Comparison of ENCODE assay signal across 16 cellular contexts in the genomic region with DNA sequence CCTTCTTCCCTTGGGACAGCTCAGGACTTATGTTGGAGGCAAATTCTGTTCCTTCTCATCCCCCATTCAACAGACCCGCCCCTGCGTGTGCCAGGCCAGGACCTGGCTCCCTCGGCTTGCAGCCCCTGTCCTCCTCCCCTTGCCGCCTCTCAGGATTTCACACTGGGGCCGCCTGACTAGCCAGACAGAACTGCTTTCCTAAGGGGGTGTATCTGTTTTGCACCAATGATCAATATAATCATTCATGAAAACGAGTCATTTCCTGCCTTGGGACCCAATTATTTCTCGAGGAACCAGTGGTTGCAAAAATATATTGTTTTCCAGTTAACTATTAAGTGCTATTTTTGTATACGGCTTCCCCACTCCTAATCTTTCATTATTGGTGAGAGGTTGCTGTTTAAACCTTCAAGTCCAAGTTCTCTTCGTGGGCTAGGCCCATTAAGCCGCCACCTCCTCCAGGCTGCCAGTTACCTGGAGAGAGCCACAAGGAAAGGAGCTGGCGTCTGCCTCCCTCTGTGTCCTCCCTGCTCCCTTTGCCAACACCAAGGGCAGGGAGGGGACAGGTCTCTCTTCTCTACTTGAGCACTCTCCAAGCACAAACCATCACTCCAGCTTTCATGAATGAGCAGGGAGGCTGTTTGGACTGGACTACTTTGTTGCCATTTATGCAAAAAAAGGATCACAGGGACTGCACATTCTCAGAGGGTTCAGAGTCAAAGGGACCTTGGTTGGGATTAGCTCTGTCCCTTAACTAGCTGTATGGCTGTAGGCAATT. TPM values are rescaled to one million over a fixed set of nuclear protein-coding genes. Genes with fewer than 3 reads are reported as not detected.
DNase-seq lines count a peak whose midpoint lies in the region; ATAC-seq and TF ChIP-seq lines count a peak whose summit lies in the region.
"Had no signal": no experiment of that assay in that cellular context is flagged by ENCODE, and none has a peak within 500 bp of the region (broad histone marks: within the 10 kb centered on the region; RNA-seq: fewer than 3 reads in every experiment).

No MANE protein-coding gene starts in this region.

- DNase-seq in CD4-positive, CD25-positive, alpha-beta regulatory T cell = no peak
- DNase-seq in DMS79 treated with DMSO at 0.1 percent for 48 hours (lab: John Stamatoyannopoulos, UW) (peak; percentile 33), left lung (peak in 1 of 2 donors; percentile 54), CD14-positive monocyte (ENCODE audit: low spot score) (no peak), NOMO-1 treated with DMSO at 0.1 percent for 48 hours (lab: John Stamatoyannopoulos, UW; ENCODE audit: unreplicated experiment) (no peak)
- DNase-seq in activated CD8-positive, alpha-beta T cell treated with anti-CD3 and anti-CD28 coated beads, Interleukin-2, amount 10 ng/mL, durations not matched to agents 7 days and 5 days = no peak
- no peak for DNase-seq in stimulated activated naive CD8-positive, alpha-beta T cell treated with anti-CD3 and anti-CD28 coated beads, Interleukin-15, Interleukin-2, amounts not matched to agents 100 U/mL and 50 U/mL, for 24 hours
- DNase-seq in activated CD8-positive, alpha-beta memory T cell treated with anti-CD3 and anti-CD28 coated beads, Interleukin-2, amount 50 U/mL, for 4 hours = no peak
- DNase-seq: CD4-positive, alpha-beta memory T cell; KBM-7; kidney; NCI-H1436; NCI-H526; stimulated activated CD4-positive, alpha-beta T cell treated with anti-CD3 and anti-CD28 coated beads, Interleukin-4, amount 100 ng/mL, for 24 hours had no signal

- no peak for ATAC-seq in CD4-positive, CD25-positive, alpha-beta regulatory T cell (ENCODE audit: low read depth in 2 of 2)
- no peak for ATAC-seq in activated CD8-positive, alpha-beta T cell treated with anti-CD3 and anti-CD28 coated beads, Interleukin-2, amount 10 ng/mL, durations not matched to agents 7 days and 5 days
- peak; percentile 29 for ATAC-seq in left lung
- ATAC-seq in stimulated activated naive CD8-positive, alpha-beta T cell treated with anti-CD3 and anti-CD28 coated beads, Interleukin-15, Interleukin-2, amounts not matched to agents 100 U/mL and 50 U/mL, for 24 hours = no peak
- ATAC-seq: stimulated activated memory B cell treated with anti-CD40 and anti-IgM and Interleukin-4, amounts not matched to agents 10 μg/mL and 1 μg/mL and 100 μg/mL, for 72 hours had no signal

- H3K4me3 ChIP-seq in CD4-positive, CD25-positive, alpha-beta regulatory T cell (ENCODE audit: low read depth, low read length) = no peak overlapping the region
- H3K4me3 ChIP-seq in left lung = no peak overlapping the region

- no peaks in the 10 kb centered on the region for H3K27me3 Mint-ChIP-seq in CD4-positive, CD25-positive, alpha-beta regulatory T cell
- H3K27me3 Mint-ChIP-seq in activated CD8-positive, alpha-beta T cell treated with anti-CD3 and anti-CD28 coated beads, Interleukin-2, amount 10 ng/mL, durations not matched to agents 7 days and 5 days (ENCODE audit: low read depth) = no peaks in the 10 kb centered on the region
- peaks cover 0 to 2% (median 0%) of the 10 kb centered on the region in 3 donors for H3K27me3 Mint-ChIP-seq in CD14-positive monocyte (ENCODE audit: low read depth in 3 of 3)
- H3K27me3 Mint-ChIP-seq: CD4-positive, alpha-beta memory T cell; stimulated activated memory B cell treated with anti-CD40 and anti-IgM and Interleukin-4, amounts not matched to agents 10 μg/mL and 1 μg/mL and 100 μg/mL, for 72 hours had no signal

- H3K36me3 ChIP-seq in CD4-positive, CD25-positive, alpha-beta regulatory T cell (ENCODE audit: control insufficient read depth, insufficient read depth, low read length) = no peaks in the 10 kb centered on the region
- H3K36me3 ChIP-seq in left lung = no peaks in the 10 kb centered on the region

- H3K4me1 Mint-ChIP-seq in CD4-positive, CD25-positive, alpha-beta regulatory T cell = peaks cover 0 to 39% (median 16%) of the 10 kb centered on the region in 4 donors
- H3K4me1 Mint-ChIP-seq in activated CD8-positive, alpha-beta T cell treated with anti-CD3 and anti-CD28 coated beads, Interleukin-2, amount 10 ng/mL, durations not matched to agents 7 days and 5 days (ENCODE audit: low read depth) = peaks cover 14% of the 10 kb centered on the region
- H3K4me1 Mint-ChIP-seq in CD14-positive monocyte = peaks cover 9% of the 10 kb centered on the region

- no peaks in the 10 kb centered on the region for H3K27me3 ChIP-seq in CD4-positive, CD25-positive, alpha-beta regulatory T cell (ENCODE audit: control insufficient read depth, insufficient read depth, low read length)
- H3K27me3 ChIP-seq in left lung = no peaks in the 10 kb centered on the region

- H3K9me3 Mint-ChIP-seq in CD4-positive, CD25-positive, alpha-beta regulatory T cell = no peaks in the 10 kb centered on the region
- H3K9me3 Mint-ChIP-seq in activated CD8-positive, alpha-beta T cell treated with anti-CD3 and anti-CD28 coated beads, Interleukin-2, amount 10 ng/mL, durations not matched to agents 7 days and 5 days (ENCODE audit: insufficient read depth) = no peaks in the 10 kb centered on the region
- H3K9me3 Mint-ChIP-seq in CD14-positive monocyte = no peaks in the 10 kb centered on the region
- H3K9me3 Mint-ChIP-seq: CD4-positive, alpha-beta memory T cell; stimulated activated memory B cell treated with anti-CD40 and anti-IgM and Interleukin-4, amounts not matched to agents 10 μg/mL and 1 μg/mL and 100 μg/mL, for 72 hours; T-helper 1 cell treated with Interleukin-12 subunit alpha and Interleukin-12 subunit beta and Interleukin-4 antibody, amounts not matched to agents 30 μg/mL and 1 μg/mL, for 36 hours had no signal

- no peaks in the 10 kb centered on the region for H3K4me1 ChIP-seq in CD4-positive, CD25-positive, alpha-beta regulatory T cell (ENCODE audit: control insufficient read depth, insufficient read depth, low read length, poor library complexity, severe bottlenecking)
- peaks cover 6 to 8% of the 10 kb centered on the region in 2 donors for H3K4me1 ChIP-seq in left lung

- peak overlapping the region; percentile 20 to 66 (median 31) for H3K27ac Mint-ChIP-seq in CD4-positive, CD25-positive, alpha-beta regulatory T cell
- peak overlapping the region; percentile 34 for H3K27ac Mint-ChIP-seq in activated CD8-positive, alpha-beta T cell treated with anti-CD3 and anti-CD28 coated beads, Interleukin-2, amount 10 ng/mL, durations not matched to agents 7 days and 5 days
- peak overlapping the region in 2 of 7 donors; percentile 11 to 40 for H3K27ac Mint-ChIP-seq in CD14-positive monocyte
- H3K27ac Mint-ChIP-seq: stimulated activated memory B cell treated with anti-CD40 and anti-IgM and Interleukin-4, amounts not matched to agents 10 μg/mL and 1 μg/mL and 100 μg/mL, for 72 hours; T-helper 1 cell treated with Interleukin-12 subunit alpha and Interleukin-12 subunit beta and Interleukin-4 antibody, amounts not matched to agents 30 μg/mL and 1 μg/mL, for 36 hours had no signal

- no peak overlapping the region for H3K4me3 Mint-ChIP-seq in CD4-positive, CD25-positive, alpha-beta regulatory T cell
- H3K4me3 Mint-ChIP-seq in activated CD8-positive, alpha-beta T cell treated with anti-CD3 and anti-CD28 coated beads, Interleukin-2, amount 10 ng/mL, durations not matched to agents 7 days and 5 days = no peak overlapping the region
- no peak overlapping the region for H3K4me3 Mint-ChIP-seq in CD14-positive monocyte
- H3K4me3 Mint-ChIP-seq: CD4-positive, alpha-beta memory T cell; stimulated activated memory B cell treated with anti-CD40 and anti-IgM and Interleukin-4, amounts not matched to agents 10 μg/mL and 1 μg/mL and 100 μg/mL, for 72 hours; T-helper 1 cell treated with Interleukin-12 subunit alpha and Interleukin-12 subunit beta and Interleukin-4 antibody, amounts not matched to agents 30 μg/mL and 1 μg/mL, for 36 hours had no signal

- TF ChIP-seq CTCF in left lung (IDR thresholded peaks at IDR 0.05) (no peak), CD14-positive monocyte (IDR thresholded peaks at IDR 0.05) (no peak)

- H3K27ac ChIP-seq in CD4-positive, CD25-positive, alpha-beta regulatory T cell (ENCODE audit: insufficient read depth, low read length, poor library complexity, severe bottlenecking) = no peak overlapping the region
- no peak overlapping the region for H3K27ac ChIP-seq in left lung

- CTCF ChIA-PET in activated CD8-positive, alpha-beta T cell treated with anti-CD3 and anti-CD28 coated beads, Interleukin-2, amount 10 ng/mL, durations not matched to agents 7 days and 5 days (lab: Charles Lee) = interaction anchor here (1.1 kb wide), 1 partner anchor 20 kb away, joined by 6 read pairs; no protein-coding TSS in a partner anchor

- POLR2A ChIA-PET in activated CD8-positive, alpha-beta T cell treated with anti-CD3 and anti-CD28 coated beads, Interleukin-2, amount 10 ng/mL, durations not matched to agents 7 days and 5 days (lab: Charles Lee) = no interaction called here

- H3K36me3 Mint-ChIP-seq in CD4-positive, CD25-positive, alpha-beta regulatory T cell = no peaks in the 10 kb centered on the region
- peaks cover 10% of the 10 kb centered on the region for H3K36me3 Mint-ChIP-seq in activated CD8-positive, alpha-beta T cell treated with anti-CD3 and anti-CD28 coated beads, Interleukin-2, amount 10 ng/mL, durations not matched to agents 7 days and 5 days (ENCODE audit: low read depth)
- H3K36me3 Mint-ChIP-seq in CD14-positive monocyte = peaks cover 4 to 24% of the 10 kb centered on the region in 2 donors

- intact Hi-C loops in left lung (cut with DNase I) = no loop called here
- intact Hi-C loops in CD14-positive monocyte (cut with micrococcal nuclease) = no loop called here

- no peaks in the 10 kb centered on the region for H3K9me3 ChIP-seq in CD4-positive, CD25-positive, alpha-beta regulatory T cell (ENCODE audit: control insufficient read depth in 2 of 2, low read length in 2 of 2)
- no peaks in the 10 kb centered on the region for H3K9me3 ChIP-seq in left lung

RNA-seq across cellular contexts. Expression of a gene that starts 8.9 kb away (rescaled TPM):
- 20.7 TPM for total RNA-seq in CD4-positive, CD25-positive, alpha-beta regulatory T cell
- polyA plus RNA-seq in CD4-positive, CD25-positive, alpha-beta regulatory T cell = 10 to 100 TPM in 3 of 4 donors, 1 to 10 TPM in 1; 10.0 to 15.2 (median 13.5) TPM
- total RNA-seq in activated CD8-positive, alpha-beta T cell treated with anti-CD3 and anti-CD28 coated beads, Interleukin-2, amount 10 ng/mL, durations not matched to agents 7 days and 5 days = 10 to 100 TPM; 32.9 to 33.7 TPM
- 10 to 100 TPM; 20.5 to 30.8 TPM for total RNA-seq in left lung
- 1 to 10 TPM; 6.6 to 8.7 TPM for polyA plus RNA-seq in CD14-positive monocyte

RNA-seq across cellular contexts. Expression of a gene that starts 18.6 kb away (rescaled TPM):
- total RNA-seq in CD4-positive, CD25-positive, alpha-beta regulatory T cell = 87.2 TPM
- polyA plus RNA-seq in CD4-positive, CD25-positive, alpha-beta regulatory T cell = 10 to 100 TPM; 34.6 to 72.0 (median 53.8) TPM
- total RNA-seq in activated CD8-positive, alpha-beta T cell treated with anti-CD3 and anti-CD28 coated beads, Interleukin-2, amount 10 ng/mL, durations not matched to agents 7 days and 5 days = 100 to 1,000 TPM; 125 to 143 TPM
- 100 to 1,000 TPM; 123 to 129 TPM for total RNA-seq in left lung
- 10 to 100 TPM; 45.1 to 50.2 TPM for polyA plus RNA-seq in CD14-positive monocyte
